ENCODE assay signal across 8 cellular contexts in genomic region chr6:4775591-4776492, GRCh38. TPM values are rescaled to one million over a fixed set of nuclear protein-coding genes. Genes with fewer than 3 reads are reported as not detected.
A peak's percentile ranks its signal among the peaks of the same experiment; 100 is the strongest.
DNase-seq lines count a peak whose midpoint lies in the region; ATAC-seq and TF ChIP-seq lines count a peak whose summit lies in the region.

Gene CDYL (plus strand): TSS chr6:4776404. CDS start chr6:4776784, 380 bp downstream.

- peak within 1 kb of the TSS; percentile 90 for H3K4me3 Mint-ChIP-seq in activated B cell treated with CpG ODN at 0.5 μM for 24 hours

- CTCF ChIA-PET in AG04449 (lab: Yijun Ruan, JAX) (interaction anchor here (1.0 kb wide), 2 partner anchors 162 to 463 kb away, joined by 3 read pairs; no protein-coding TSS in a partner anchor), activated B cell treated with CpG ODN at 0.5 μM for 24 hours (lab: Charles Lee) (no interaction called here)

- peak; percentile 24 for DNase-seq in AG04449 (ENCODE audit: low read depth, low spot score)
- peak; percentile 79 for DNase-seq in NCI-H2227 treated with DMSO at 0.1 percent for 48 hours (lab: John Stamatoyannopoulos, UW)
- peak; percentile 96 for DNase-seq in activated B cell treated with CpG ODN at 0.5 μM for 24 hours
- peak in 58 of 61 donors; percentile 4 to 92 (median 70) for DNase-seq in caudate nucleus (lab: John Stamatoyannopoulos, UW)
- peak; percentile 94 for DNase-seq in islet precursor cell
- peak; percentile 91 for DNase-seq in stimulated activated CD4-positive, alpha-beta T cell treated with anti-CD3 and anti-CD28 coated beads, Interleukin-12 subunit alpha, Interleukin-12 subunit beta, amount 100 ng/mL, for 4 hours

- H3K4me3 ChIP-seq in AG04449 (ENCODE audit: low read depth, low read length) = peak within 1 kb of the TSS; percentile 67

- peaks cover 2% of the 10 kb centered on the region for H3K36me3 Mint-ChIP-seq in activated B cell treated with CpG ODN at 0.5 μM for 24 hours (ENCODE audit: low read depth)

- peak within 1 kb of the TSS; percentile 85 for H3K27ac Mint-ChIP-seq in activated B cell treated with CpG ODN at 0.5 μM for 24 hours

- POLR2A ChIA-PET in AG04449 (lab: Yijun Ruan, JAX) (interaction anchor here (0.6 kb wide), 1 partner anchor 251 kb away, joined by 3 read pairs; no protein-coding TSS in a partner anchor), activated B cell treated with CpG ODN at 0.5 μM for 24 hours (lab: Charles Lee) (interaction anchor here (0.5 to 2.8 kb wide), 18 partner anchors 10 to 1883 kb away, joined by 3 to 18 read pairs (median 6); partner anchors contain the start of gene RPP40)

- intact Hi-C loops in activated B cell treated with CpG ODN at 0.5 μM for 24 hours (cut with micrococcal nuclease) = loop anchor here (1.0 to 10.0 kb wide), 11 partner anchors 69 to 1229 kb away; partner anchors contain the start of genes ECI2, FARS2, LYRM4 and NRN1

- H3K27ac ChIP-seq in caudate nucleus (ENCODE audit: low read depth, low read length) = peak within 1 kb of the TSS; percentile 44

- TF ChIP-seq CTCF in AG04449 (IDR thresholded peaks at IDR 0.05; ENCODE audit: insufficient read depth, low read length, missing control alignments) = peak; percentile 24
- TF ChIP-seq CTCF in activated B cell treated with CpG ODN at 0.5 μM for 24 hours (IDR thresholded peaks at IDR 0.05) = no peak

- ATAC-seq in GM18909 (IDR thresholded peaks at IDR 0.05; ENCODE audit: poor library complexity, unreplicated experiment) (peak; percentile 66), HG03159 (IDR thresholded peaks at IDR 0.05; ENCODE audit: unreplicated experiment) (peak; percentile 62), activated B cell treated with CpG ODN at 0.5 μM for 24 hours (ENCODE audit: low read depth) (peak; percentile 77)

- H3K9me3 Mint-ChIP-seq in activated B cell treated with CpG ODN at 0.5 μM for 24 hours = peaks cover 6% of the 10 kb centered on the region

- peaks cover 46% of the 10 kb centered on the region for H3K4me1 Mint-ChIP-seq in activated B cell treated with CpG ODN at 0.5 μM for 24 hours

- no peaks in the 10 kb centered on the region for H3K27me3 Mint-ChIP-seq in activated B cell treated with CpG ODN at 0.5 μM for 24 hours

RNA-seq across cellular contexts. Expression of gene CDYL, which starts in this region (rescaled TPM):
- 47.5 and 49.8 TPM in 2 replicates for total RNA-seq in activated B cell treated with CpG ODN at 0.5 μM for 24 hours

Comparison
In these comparisons a context has a peak if more than half of its experiments do, and no peak if none do; other contexts are left out.
1. Peak in every context shown above with its lines: DNase-seq, ATAC-seq, H3K4me3 ChIP-seq and H3K27ac ChIP-seq.
2. DNase-seq: peak in every context shown above with its lines; median percentile 96 in activated B cell treated with CpG ODN at 0.5 μM for 24 hours; 94 in islet precursor cell; 91 in stimulated activated CD4-positive, alpha-beta T cell treated with anti-CD3 and anti-CD28 coated beads, Interleukin-12 subunit alpha, Interleukin-12 subunit beta, amount 100 ng/mL, for 4 hours; 79 in NCI-H2227 treated with DMSO at 0.1 percent for 48 hours; 70 in caudate nucleus; 24 in AG04449.